28 cellular contexts compared by ENCODE assay signal in the genomic region with DNA sequence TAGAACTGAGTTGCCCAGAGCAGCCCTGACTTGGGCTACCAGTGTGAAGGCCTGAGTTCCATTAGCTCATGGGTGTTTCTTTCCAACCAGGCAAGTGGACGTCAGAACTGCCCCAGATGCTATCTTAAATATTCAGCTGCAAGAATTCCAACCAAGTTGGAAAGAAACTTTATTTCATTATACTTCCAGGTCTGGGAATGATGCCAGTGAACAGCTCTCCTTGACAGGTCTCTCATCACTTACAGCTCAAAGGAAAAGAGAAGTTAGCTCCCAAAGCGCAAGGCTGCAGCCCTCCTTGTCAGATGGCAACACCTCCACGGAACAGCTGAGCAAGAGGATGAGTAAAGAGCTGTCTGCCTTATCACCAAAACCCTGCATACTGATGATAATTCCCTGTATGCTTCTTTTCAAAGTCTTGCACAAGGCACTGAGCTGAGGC.
DNase-seq lines count a peak whose midpoint lies in the region; ATAC-seq and TF ChIP-seq lines count a peak whose summit lies in the region.
"Had no signal": no experiment of that assay in that cellular context is flagged by ENCODE, and none has a peak within 500 bp of the region (broad histone marks: within the 10 kb centered on the region; RNA-seq: fewer than 3 reads in every experiment).

No MANE protein-coding gene starts in this region.

- peaks cover 33% of the 10 kb centered on the region for H3K4me1 Mint-ChIP-seq in mesothelial cell of epicardium

- TF ChIP-seq POLR2A in esophagus muscularis mucosa (IDR thresholded peaks at IDR 0.05; ENCODE audit: low read depth) (no peak), uterus (IDR thresholded peaks at IDR 0.05) (no peak)

- ATAC-seq in Right ventricle myocardium inferior = peak; percentile 44
- ATAC-seq: A549; activated CD4-positive, CD25-positive, alpha-beta regulatory T cell treated with anti-CD3 and anti-CD28 coated beads, Interleukin-2, amount 50 U/mL, for 24 hours; activated T-helper 17 cell treated with anti-CD3 and anti-CD28 coated beads, Interleukin-2, amount 50 U/mL, for 72 hours; CD8-positive, alpha-beta T cell; HCT116; sciatic nerve had no signal

- intact Hi-C loops in Right ventricle myocardium inferior (cut with DNase I) = no loop called here
- intact Hi-C loops in esophagus muscularis mucosa (cut with DNase I) = loop anchor here (5.0 kb wide), 1 partner anchor 52 kb away; no protein-coding TSS in a partner anchor
- intact Hi-C loops in uterus (cut with DNase I; ENCODE audit: low total_unique reads) = loop anchor here (10.0 kb wide), 1 partner anchor 215 kb away; no protein-coding TSS in a partner anchor

- H3K36me3 ChIP-seq in right atrium auricular region (no peaks in the 10 kb centered on the region), esophagus muscularis mucosa (no peaks in the 10 kb centered on the region), uterus (no peaks in the 10 kb centered on the region), WERI-Rb-1 (no peaks in the 10 kb centered on the region), MG63 (no peaks in the 10 kb centered on the region)
- H3K36me3 ChIP-seq: Peyer's patch, suprapubic skin had no signal

- H3K9me3 ChIP-seq in right atrium auricular region (no peaks in the 10 kb centered on the region), esophagus muscularis mucosa (no peaks in the 10 kb centered on the region), uterus (no peaks in the 10 kb centered on the region), WERI-Rb-1 (ENCODE audit: severe bottlenecking) (no peaks in the 10 kb centered on the region), MG63 (no peaks in the 10 kb centered on the region)
- H3K9me3 ChIP-seq: A549, Peyer's patch, suprapubic skin had no signal

- H3K27me3 Mint-ChIP-seq in mesothelial cell of epicardium (ENCODE audit: low read depth) = no peaks in the 10 kb centered on the region
- H3K27me3 Mint-ChIP-seq: activated CD4-positive, alpha-beta memory T cell treated with anti-CD3 and anti-CD28 coated beads for 36 hours; activated naive CD8-positive, alpha-beta T cell treated with anti-CD3 and anti-CD28 coated beads for 36 hours; activated T-helper 17 cell treated with anti-CD3 and anti-CD28 coated beads, Interleukin-2, amount 50 U/mL, for 72 hours had no signal

- no peaks in the 10 kb centered on the region for H3K9me3 Mint-ChIP-seq in mesothelial cell of epicardium
- H3K9me3 Mint-ChIP-seq: activated CD4-positive, alpha-beta memory T cell treated with anti-CD3 and anti-CD28 coated beads for 36 hours; activated naive CD8-positive, alpha-beta T cell treated with anti-CD3 and anti-CD28 coated beads for 36 hours; activated T-helper 17 cell treated with anti-CD3 and anti-CD28 coated beads, Interleukin-2, amount 50 U/mL, for 72 hours; CD8-positive, alpha-beta T cell; immature natural killer cell had no signal

- H3K27ac ChIP-seq in right atrium auricular region = no peak overlapping the region
- peak overlapping the region; percentile 66 to 85 (median 77) for H3K27ac ChIP-seq in esophagus muscularis mucosa (replicated peaks in 1 of 4)
- H3K27ac ChIP-seq in uterus = no peak overlapping the region
- no peak overlapping the region for H3K27ac ChIP-seq in WERI-Rb-1
- H3K27ac ChIP-seq: A549, Peyer's patch, suprapubic skin had no signal

- 52% methylated on average over 3 of the region's 3 CpGs for WGBS in esophagus muscularis mucosa

- TF ChIP-seq CTCF in right atrium auricular region (IDR thresholded peaks at IDR 0.05) (no peak), esophagus muscularis mucosa (IDR thresholded peaks at IDR 0.05) (no peak), mesothelial cell of epicardium (IDR thresholded peaks at IDR 0.05; ENCODE audit: unreplicated experiment) (no peak), uterus (IDR thresholded peaks at IDR 0.05) (no peak), WERI-Rb-1 (IDR thresholded peaks at IDR 0.05; ENCODE audit: low read depth, low read length) (no peak)

- H3K4me3 ChIP-seq in right atrium auricular region (no peak overlapping the region), esophagus muscularis mucosa (no peak overlapping the region), uterus (no peak overlapping the region), WERI-Rb-1 (ENCODE audit: low read depth, low read length) (no peak overlapping the region), MG63 (no peak overlapping the region)
- H3K4me3 ChIP-seq: A549, Peyer's patch, suprapubic skin had no signal

- peaks cover 0 to 9% of the 10 kb centered on the region in 2 donors for H3K4me1 ChIP-seq in right atrium auricular region
- H3K4me1 ChIP-seq in esophagus muscularis mucosa = peaks cover 5 to 55% (median 46%) of the 10 kb centered on the region in 4 donors
- no peaks in the 10 kb centered on the region for H3K4me1 ChIP-seq in uterus
- H3K4me1 ChIP-seq: A549, suprapubic skin had no signal

- DNase-seq in Right ventricle myocardium inferior (ENCODE audit: missing footprints) = no peak
- DNase-seq in right atrium auricular region (ENCODE audit: low spot score) = no peak
- DNase-seq in esophagus muscularis mucosa (ENCODE audit: extremely low spot score) = no peak
- no peak for DNase-seq in mesothelial cell of epicardium (ENCODE audit: low spot score in 2 of 2, unreplicated experiment in 2 of 2)
- DNase-seq in uterus = peak; percentile 38 to 56
- DNase-seq in WERI-Rb-1 = no peak
- DNase-seq in cerebellar cortex (ENCODE audit: low spot score) = no peak
- DNase-seq in MG63 = no peak
- DNase-seq: activated CD4-positive, alpha-beta memory T cell treated with anti-CD3 and anti-CD28 coated beads for 36 hours; activated CD8-positive, alpha-beta memory T cell treated with anti-CD3 and anti-CD28 coated beads, Interleukin-2, amount 50 U/mL, for 48 hours; activated naive CD8-positive, alpha-beta T cell treated with anti-CD3 and anti-CD28 coated beads for 36 hours; CD8-positive, alpha-beta T cell; effector CD8-positive, alpha-beta T cell; immature natural killer cell; KBM-7; MM.1S; NCI-H2029; NCI-H526 treated with DMSO at 0.1 percent for 48 hours; nephron progenitor cell; Peyer's patch; stimulated activated CD4-positive, alpha-beta T cell treated with anti-CD3 and anti-CD28 coated beads, Interleukin-12 subunit alpha, Interleukin-12 subunit beta, amount 100 ng/mL, for 4 hours; stimulated activated CD4-positive, alpha-beta T cell treated with anti-CD3 and anti-CD28 coated beads, Interleukin-4, amount 100 ng/mL, for 1 hour had no signal

- H3K27ac Mint-ChIP-seq in mesothelial cell of epicardium = peak overlapping the region; percentile 43
- H3K27ac Mint-ChIP-seq: activated CD4-positive, alpha-beta memory T cell treated with anti-CD3 and anti-CD28 coated beads for 36 hours; activated naive CD8-positive, alpha-beta T cell treated with anti-CD3 and anti-CD28 coated beads for 36 hours; activated T-helper 17 cell treated with anti-CD3 and anti-CD28 coated beads, Interleukin-2, amount 50 U/mL, for 72 hours; CD8-positive, alpha-beta T cell had no signal

- no peak for TF ChIP-seq EP300 in esophagus muscularis mucosa (IDR thresholded peaks at IDR 0.05)

- no peaks in the 10 kb centered on the region for H3K27me3 ChIP-seq in right atrium auricular region
- no peaks in the 10 kb centered on the region for H3K27me3 ChIP-seq in esophagus muscularis mucosa
- no peaks in the 10 kb centered on the region for H3K27me3 ChIP-seq in uterus
- H3K27me3 ChIP-seq in WERI-Rb-1 (ENCODE audit: insufficient read depth, low read depth, severe bottlenecking) = no peaks in the 10 kb centered on the region
- H3K27me3 ChIP-seq in MG63 = no peaks in the 10 kb centered on the region
- H3K27me3 ChIP-seq: Peyer's patch, suprapubic skin had no signal

- no peaks in the 10 kb centered on the region for H3K36me3 Mint-ChIP-seq in mesothelial cell of epicardium

- no peak overlapping the region for H3K4me3 Mint-ChIP-seq in mesothelial cell of epicardium
- H3K4me3 Mint-ChIP-seq: activated CD4-positive, alpha-beta memory T cell treated with anti-CD3 and anti-CD28 coated beads for 36 hours; activated naive CD8-positive, alpha-beta T cell treated with anti-CD3 and anti-CD28 coated beads for 36 hours; activated T-helper 17 cell treated with anti-CD3 and anti-CD28 coated beads, Interleukin-2, amount 50 U/mL, for 72 hours; CD8-positive, alpha-beta T cell; immature natural killer cell; nephron progenitor cell had no signal

Comparison
In these comparisons a context has a peak if more than half of its experiments do, and no peak if none do; other contexts are left out.
1. DNase-seq: peak in uterus (2 of 2); none in Right ventricle myocardium inferior (single experiment), right atrium auricular region (single experiment), esophagus muscularis mucosa (single experiment), mesothelial cell of epicardium (0 of 2), WERI-Rb-1 (single experiment), cerebellar cortex (single experiment) and MG63 (single experiment).
2. H3K27ac ChIP-seq: peak in esophagus muscularis mucosa (4 of 4); none in right atrium auricular region (0 of 2), uterus (0 of 2) and WERI-Rb-1 (single experiment).